Comparison of ENCODE assay signal across 18 cellular contexts in the genomic region with DNA sequence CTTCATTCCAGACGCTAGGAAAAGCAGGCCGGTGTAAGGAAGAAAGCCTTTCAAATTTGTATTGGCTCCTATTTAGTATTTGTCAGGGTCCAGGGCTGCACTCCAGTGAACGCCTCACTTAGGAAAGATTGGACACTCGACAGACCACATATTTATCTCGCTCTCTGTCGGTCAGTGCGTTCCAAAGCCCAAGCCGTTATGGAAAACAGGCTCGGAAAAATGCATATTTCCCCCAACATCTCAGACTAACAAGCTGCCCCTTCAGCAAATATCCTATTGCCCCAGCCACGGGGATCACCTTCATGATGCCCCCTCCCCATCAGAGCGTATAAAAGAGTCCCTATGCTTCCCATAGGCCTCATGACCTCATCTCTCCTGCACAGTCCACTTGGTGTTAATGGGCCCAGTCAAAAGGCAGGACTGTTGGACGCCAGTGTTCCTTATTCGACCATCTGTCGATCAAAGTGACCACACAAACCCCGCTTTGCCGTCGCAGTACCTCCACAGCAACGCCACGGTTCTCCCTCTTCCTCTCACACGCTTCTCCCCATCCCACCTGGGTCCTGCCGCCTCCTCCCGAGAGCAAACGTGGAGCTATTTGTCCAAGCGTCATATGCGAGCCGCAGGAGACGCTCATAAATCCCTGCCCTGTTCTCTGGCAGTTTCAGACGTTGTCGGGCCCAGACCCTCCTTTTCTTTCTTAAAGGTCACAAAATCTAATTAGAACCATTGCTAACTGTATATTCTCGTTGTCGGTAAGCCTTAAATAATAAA.
"Had no signal": no experiment of that assay in that cellular context is flagged by ENCODE, and none has a peak within 500 bp of the region (broad histone marks: within the 10 kb centered on the region; RNA-seq: fewer than 3 reads in every experiment).

No MANE protein-coding gene starts in this region.

- H3K9me3 Mint-ChIP-seq: activated naive CD4-positive, alpha-beta T cell treated with anti-CD3 and anti-CD28 coated beads, Interleukin-2, amount 10 ng/mL, durations not matched to agents 7 days and 5 days; activated T-helper 17 cell treated with anti-CD3 and anti-CD28 coated beads, Interleukin-2, amount 50 U/mL, for 72 hours; T-helper 1 cell treated with Interleukin-12 subunit alpha and Interleukin-12 subunit beta and Interleukin-4 antibody, amounts not matched to agents 30 μg/mL and 1 μg/mL, for 36 hours had no signal

- H3K4me1 Mint-ChIP-seq: activated CD4-positive, alpha-beta T cell treated with anti-CD3 and anti-CD28 coated beads for 36 hours; activated CD8-positive, alpha-beta memory T cell treated with anti-CD3 and anti-CD28 coated beads, Interleukin-2, amount 10 ng/mL, durations not matched to agents 7 days and 5 days; activated T-helper 17 cell treated with anti-CD3 and anti-CD28 coated beads, Interleukin-2, amount 50 U/mL, for 72 hours had no signal

- H3K27ac ChIP-seq: ascending aorta, breast epithelium, hepatocyte, tibial artery, uterus, WERI-Rb-1 had no signal

- H3K4me3 Mint-ChIP-seq: activated CD4-positive, alpha-beta T cell treated with anti-CD3 and anti-CD28 coated beads for 36 hours; activated CD8-positive, alpha-beta memory T cell treated with anti-CD3 and anti-CD28 coated beads, Interleukin-2, amount 10 ng/mL, durations not matched to agents 7 days and 5 days; activated naive CD4-positive, alpha-beta T cell treated with anti-CD3 and anti-CD28 coated beads, Interleukin-2, amount 10 ng/mL, durations not matched to agents 7 days and 5 days; activated T-helper 17 cell treated with anti-CD3 and anti-CD28 coated beads, Interleukin-2, amount 50 U/mL, for 72 hours; T-helper 1 cell treated with Interleukin-12 subunit alpha and Interleukin-12 subunit beta and Interleukin-4 antibody, amounts not matched to agents 30 μg/mL and 1 μg/mL, for 36 hours had no signal

- H3K36me3 ChIP-seq: ascending aorta, breast epithelium, tibial artery, uterus, WERI-Rb-1 had no signal

- DNase-seq: activated CD4-positive, alpha-beta T cell treated with anti-CD3 and anti-CD28 coated beads for 36 hours; activated CD4-positive, alpha-beta T cell treated with anti-CD3 and anti-CD28 coated beads, Interleukin-2, amount 50 U/mL, for 48 hours; activated naive CD4-positive, alpha-beta T cell treated with anti-CD3 and anti-CD28 coated beads, Interleukin-2, amount 10 ng/mL, durations not matched to agents 7 days and 5 days; activated T-cell treated with anti-CD3 and anti-CD28 coated beads, Interleukin-2, amount 50 U/mL, for 1 hour; effector CD4-positive, alpha-beta T cell; stimulated activated CD4-positive, alpha-beta T cell treated with anti-CD3 and anti-CD28 coated beads, Interleukin-2, amount 100 ng/mL, for 24 hours; stimulated activated naive CD4-positive, alpha-beta T cell treated with Interleukin-2 at 50 U/mL for 16 hours; tibial artery; uterus; WERI-Rb-1 had no signal

- H3K4me1 ChIP-seq: ascending aorta, breast epithelium, tibial artery, uterus had no signal

- H3K27ac Mint-ChIP-seq: activated CD4-positive, alpha-beta T cell treated with anti-CD3 and anti-CD28 coated beads for 36 hours; activated CD8-positive, alpha-beta memory T cell treated with anti-CD3 and anti-CD28 coated beads, Interleukin-2, amount 10 ng/mL, durations not matched to agents 7 days and 5 days; activated naive CD4-positive, alpha-beta T cell treated with anti-CD3 and anti-CD28 coated beads, Interleukin-2, amount 10 ng/mL, durations not matched to agents 7 days and 5 days; activated T-helper 17 cell treated with anti-CD3 and anti-CD28 coated beads, Interleukin-2, amount 50 U/mL, for 72 hours; progenitor cell of endocrine pancreas; T-helper 1 cell treated with Interleukin-12 subunit alpha and Interleukin-12 subunit beta and Interleukin-4 antibody, amounts not matched to agents 30 μg/mL and 1 μg/mL, for 36 hours had no signal

- H3K36me3 Mint-ChIP-seq: activated CD8-positive, alpha-beta memory T cell treated with anti-CD3 and anti-CD28 coated beads, Interleukin-2, amount 10 ng/mL, durations not matched to agents 7 days and 5 days; activated naive CD4-positive, alpha-beta T cell treated with anti-CD3 and anti-CD28 coated beads, Interleukin-2, amount 10 ng/mL, durations not matched to agents 7 days and 5 days had no signal

- H3K4me2 ChIP-seq: hepatocyte had no signal

- H3K9me3 ChIP-seq: ascending aorta, breast epithelium, tibial artery, uterus had no signal

- H3K27me3 ChIP-seq: ascending aorta, breast epithelium, hepatocyte, uterus had no signal

- H3K4me3 ChIP-seq: ascending aorta, breast epithelium, hepatocyte, tibial artery, uterus had no signal

- ATAC-seq: activated CD4-positive, alpha-beta T cell treated with anti-CD3 and anti-CD28 coated beads for 36 hours; activated CD8-positive, alpha-beta memory T cell treated with anti-CD3 and anti-CD28 coated beads, Interleukin-2, amount 10 ng/mL, durations not matched to agents 7 days and 5 days; activated T-helper 17 cell treated with anti-CD3 and anti-CD28 coated beads, Interleukin-2, amount 50 U/mL, for 72 hours; esophagus mucosa had no signal

- H3K79me2 ChIP-seq: hepatocyte had no signal
